Comparison of ENCODE assay signal across 13 cellular contexts in genomic region chr20:25706793-25707192, GRCh38. TPM values are rescaled to one million over a fixed set of nuclear protein-coding genes. Genes with fewer than 3 reads are reported as not detected.
DNase-seq lines count a peak whose midpoint lies in the region; ATAC-seq and TF ChIP-seq lines count a peak whose summit lies in the region.
"Had no signal": no experiment of that assay in that cellular context is flagged by ENCODE, and none has a peak within 500 bp of the region (broad histone marks: within the 10 kb centered on the region; RNA-seq: fewer than 3 reads in every experiment).

No MANE protein-coding gene starts in this region.

- peak overlapping the region; percentile 62 for H3K4me3 Mint-ChIP-seq in activated T-helper 17 cell treated with anti-CD3 and anti-CD28 coated beads, Interleukin-2, amount 50 U/mL, for 72 hours
- H3K4me3 Mint-ChIP-seq in WTC11: no peak overlapping the region
- H3K4me3 Mint-ChIP-seq: neural crest cell had no signal

- 87% methylated on average over 6 of the region's 6 CpGs for WGBS in prostate gland

- peak overlapping the region; percentile 70 for H3K27ac Mint-ChIP-seq in activated T-helper 17 cell treated with anti-CD3 and anti-CD28 coated beads, Interleukin-2, amount 50 U/mL, for 72 hours
- H3K27ac Mint-ChIP-seq in WTC11: no peak overlapping the region

- H3K4me1 Mint-ChIP-seq in activated T-helper 17 cell treated with anti-CD3 and anti-CD28 coated beads, Interleukin-2, amount 50 U/mL, for 72 hours: peaks cover 11% of the 10 kb centered on the region
- no peaks in the 10 kb centered on the region for H3K4me1 Mint-ChIP-seq in WTC11
- H3K4me1 Mint-ChIP-seq: neural crest cell had no signal

- no peak overlapping the region for H3K27ac ChIP-seq in prostate gland

- no peak for TF ChIP-seq POLR2A in prostate gland (IDR thresholded peaks at IDR 0.05)

- no peaks in the 10 kb centered on the region for H3K27me3 ChIP-seq in prostate gland (replicated peaks; ENCODE audit: insufficient read depth)

- H3K4me1 ChIP-seq in prostate gland (replicated peaks): no peaks in the 10 kb centered on the region

- ATAC-seq in GM18909 (IDR thresholded peaks at IDR 0.05; ENCODE audit: poor library complexity, unreplicated experiment) (peak; percentile 60), HG02938 (IDR thresholded peaks at IDR 0.05; ENCODE audit: unreplicated experiment) (no peak), WTC11 (no peak)
- peak; percentile 80 for ATAC-seq in activated T-helper 17 cell treated with anti-CD3 and anti-CD28 coated beads, Interleukin-2, amount 50 U/mL, for 72 hours (replicated peaks)

- H3K36me3 ChIP-seq in prostate gland: no peaks in the 10 kb centered on the region

- no peak overlapping the region for H3K4me3 ChIP-seq in prostate gland

- H3K27me3 Mint-ChIP-seq in activated T-helper 17 cell treated with anti-CD3 and anti-CD28 coated beads, Interleukin-2, amount 50 U/mL, for 72 hours: no peaks in the 10 kb centered on the region
- peaks cover 17% of the 10 kb centered on the region for H3K27me3 Mint-ChIP-seq in WTC11 (ENCODE audit: low read depth)

- intact Hi-C loops in prostate gland (cut with DNase I): no loop called here

- H3K9me3 Mint-ChIP-seq in activated T-helper 17 cell treated with anti-CD3 and anti-CD28 coated beads, Interleukin-2, amount 50 U/mL, for 72 hours: no peaks in the 10 kb centered on the region
- peaks cover 3% of the 10 kb centered on the region; the same call in 1 of the 2 replicates for H3K9me3 Mint-ChIP-seq in WTC11

- no peaks in the 10 kb centered on the region for H3K9me3 ChIP-seq in prostate gland

- DNase-seq in NCI-H226: peak; percentile 7
- peak; percentile 24 for DNase-seq in stimulated activated CD4-positive, alpha-beta T cell treated with anti-CD3 and anti-CD28 coated beads, Interleukin-2, amount 100 ng/mL, for 4 hours (ENCODE audit: low read depth)
- no peak for DNase-seq in NCI-H2081 (lab: John Stamatoyannopoulos, UW)
- DNase-seq in WTC11 (ENCODE audit: low spot score): no peak
- no peak for DNase-seq in prostate gland (ENCODE audit: low spot score)
- DNase-seq: DMS 273 treated with DMSO at 0.1 percent for 48 hours, foreskin melanocyte, NCI-H1436, NCI-H82 had no signal

- POLR2A ChIA-PET in WTC11 (lab: Charles Lee): no interaction called here

- CTCF ChIA-PET in WTC11 (lab: Charles Lee): no interaction called here

- TF ChIP-seq CTCF in WTC11 (IDR thresholded peaks at IDR 0.05): no peak
- TF ChIP-seq CTCF in prostate gland (IDR thresholded peaks at IDR 0.05): no peak

- H3K36me3 Mint-ChIP-seq in activated T-helper 17 cell treated with anti-CD3 and anti-CD28 coated beads, Interleukin-2, amount 50 U/mL, for 72 hours (ENCODE audit: low read depth): no peaks in the 10 kb centered on the region
- H3K36me3 Mint-ChIP-seq in WTC11: no peaks in the 10 kb centered on the region

TF ChIP-seq in WTC11, 78 proteins besides CTCF, POLR2A, EP300 and RAD21:
- TF ChIP-seq IRF1 (CRISPR knock-in tag; IDR thresholded peaks at IDR 0.05) (no peak), ZNF396 (CRISPR knock-in tag; IDR thresholded peaks at IDR 0.05; ENCODE audit: borderline replicate concordance) (no peak), MAX (CRISPR knock-in tag; IDR thresholded peaks at IDR 0.05) (no peak), TP53 (CRISPR knock-in tag; IDR thresholded peaks at IDR 0.05) (no peak), ATF1 (CRISPR knock-in tag; IDR thresholded peaks at IDR 0.05) (no peak), PRRX2 (CRISPR knock-in tag; IDR thresholded peaks at IDR 0.05) (no peak), NR3C1 (CRISPR knock-in tag; conservative IDR thresholded peaks at IDR 0.05; ENCODE audit: low read depth) (no peak), GABPB1 (CRISPR knock-in tag; IDR thresholded peaks at IDR 0.05) (no peak), GRHL2 (CRISPR knock-in tag; IDR thresholded peaks at IDR 0.05; ENCODE audit: insufficient replicate concordance, severe bottlenecking) (no peak), ZNF317 (CRISPR knock-in tag; IDR thresholded peaks at IDR 0.05; ENCODE audit: borderline replicate concordance, low read depth) (no peak), ESRRA (CRISPR knock-in tag; IDR thresholded peaks at IDR 0.05; ENCODE audit: borderline replicate concordance) (no peak), FOXP1 (CRISPR knock-in tag; IDR thresholded peaks at IDR 0.05; ENCODE audit: borderline replicate concordance) (no peak)

RNA-seq across cellular contexts. Expression of gene ZNF337, which starts 10.1 kb away (rescaled TPM):
- total RNA-seq in activated T-helper 17 cell treated with anti-CD3 and anti-CD28 coated beads, Interleukin-2, amount 50 U/mL, for 72 hours: 10 to 100 TPM; 15.0 to 19.3 TPM
- 6.9 to 8.7 TPM (median 8.2 TPM) in 3 replicates for total RNA-seq in WTC11 (2021)
- total RNA-seq in prostate gland: 10 to 100 TPM; 16.0 to 20.3 TPM

Comparison
In these comparisons a context has a peak if more than half of its experiments do, and no peak if none do; other contexts are left out.
1. ATAC-seq: peak in GM18909 (single experiment) and activated T-helper 17 cell treated with anti-CD3 and anti-CD28 coated beads, Interleukin-2, amount 50 U/mL, for 72 hours (single experiment); none in HG02938 (single experiment) and WTC11 (single experiment).
2. DNase-seq: peak in NCI-H226 (single experiment) and stimulated activated CD4-positive, alpha-beta T cell treated with anti-CD3 and anti-CD28 coated beads, Interleukin-2, amount 100 ng/mL, for 4 hours (single experiment); none in NCI-H2081 (0 of 2), WTC11 (single experiment) and prostate gland (single experiment).